Comparison of ENCODE assay signal across 1 cellular context in the genomic region with DNA sequence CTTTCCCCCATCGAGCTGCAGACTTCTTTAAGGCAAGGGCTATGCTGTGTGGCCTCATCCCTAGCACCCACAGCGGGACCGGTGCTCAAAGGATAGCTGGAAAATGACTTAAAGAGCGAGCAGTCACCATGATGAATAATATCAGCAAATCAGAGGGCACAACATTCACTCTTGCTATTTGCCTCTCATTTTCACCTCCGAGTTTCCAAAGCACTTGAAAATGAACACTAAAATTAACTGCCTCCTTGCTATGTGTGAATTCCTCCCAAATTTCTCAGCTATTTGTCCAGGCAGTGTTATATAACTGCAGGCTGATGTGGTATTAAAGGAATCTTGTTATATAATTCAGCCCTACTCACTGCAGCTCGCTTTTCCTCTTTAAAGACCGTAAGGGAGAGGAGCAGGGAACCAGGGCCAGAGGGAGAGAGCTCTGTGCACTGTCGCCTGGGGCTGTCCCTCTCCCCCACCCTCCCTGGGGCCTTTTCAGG.
TF ChIP-seq lines count a peak whose summit lies in the region.

No MANE protein-coding gene starts in this region.

TF ChIP-seq in HepG2, 621 proteins besides CTCF, POLR2A, EP300 and RAD21:
- TF ChIP-seq, protein P1, sequence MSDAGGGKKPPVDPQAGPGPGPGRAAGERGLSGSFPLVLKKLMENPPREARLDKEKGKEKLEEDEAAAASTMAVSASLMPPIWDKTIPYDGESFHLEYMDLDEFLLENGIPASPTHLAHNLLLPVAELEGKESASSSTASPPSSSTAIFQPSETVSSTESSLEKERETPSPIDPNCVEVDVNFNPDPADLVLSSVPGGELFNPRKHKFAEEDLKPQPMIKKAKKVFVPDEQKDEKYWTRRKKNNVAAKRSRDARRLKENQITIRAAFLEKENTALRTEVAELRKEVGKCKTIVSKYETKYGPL (CRISPR knock-in tag; IDR thresholded peaks at IDR 0.05), result peak; percentile 17; the same call in 1 of the 2 replicates
- no peak for TF ChIP-seq MED1 (CRISPR knock-in tag; IDR thresholded peaks at IDR 0.05)
